In the genomic region with DNA sequence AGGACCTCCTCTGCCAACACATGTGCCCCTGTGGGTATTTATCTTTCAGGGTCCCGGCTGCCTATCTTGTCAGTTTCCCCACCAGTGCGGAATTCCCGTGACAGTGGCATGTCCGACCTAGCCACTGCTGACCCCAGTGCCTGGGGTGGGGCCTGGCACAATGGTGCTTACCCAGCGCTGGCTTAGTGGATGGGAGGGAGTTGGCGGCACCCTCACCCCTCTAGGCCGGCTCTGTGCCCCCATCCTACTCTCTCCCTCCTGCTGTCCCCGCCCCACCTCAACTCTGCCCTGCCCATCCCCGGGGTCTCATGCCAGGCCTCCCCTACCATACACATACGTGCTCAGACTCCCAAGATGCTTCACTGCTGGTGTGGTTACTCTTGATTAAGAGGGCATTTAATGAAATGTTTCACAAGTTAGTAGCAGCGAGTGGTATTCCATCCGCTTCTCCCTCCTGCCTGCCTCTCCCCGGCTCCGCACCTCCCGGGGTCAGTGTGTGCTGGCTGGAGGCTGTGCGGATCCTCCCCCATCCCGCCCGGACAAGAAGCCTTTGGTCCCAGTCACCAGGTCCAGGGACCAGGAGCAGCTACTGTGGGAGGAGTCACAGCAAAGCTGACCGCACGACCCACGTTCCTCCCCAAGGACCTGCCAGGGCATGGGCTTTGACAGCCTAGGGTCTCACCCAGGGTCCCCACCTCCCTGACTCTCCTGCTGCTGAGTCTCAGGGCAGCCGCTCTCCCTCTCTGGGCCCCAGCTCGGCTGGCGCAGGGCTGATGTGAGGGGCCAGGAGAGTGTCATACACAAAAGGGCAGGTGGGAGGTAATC, we compare ENCODE assay signal across 2 cellular contexts.
TF ChIP-seq lines count a peak whose summit lies in the region.

No MANE protein-coding gene starts in this region.

TF ChIP-seq in IMR-90, 13 proteins besides CTCF, POLR2A, EP300 and RAD21:
- TF ChIP-seq NFE2L2 (IDR thresholded peaks at IDR 0.05; ENCODE audit: low read depth, low read length): no peak

TF ChIP-seq in H1, 55 proteins besides CTCF, POLR2A, EP300 and RAD21:
- no peak for TF ChIP-seq TCF12 (IDR thresholded peaks at IDR 0.05; ENCODE audit: low read depth, low read length)
- no peak for TF ChIP-seq CREB1 (IDR thresholded peaks at IDR 0.05)
- no peak for TF ChIP-seq SRF (IDR thresholded peaks at IDR 0.05; ENCODE audit: low read depth, low read length)
- no peak for TF ChIP-seq BACH1 (IDR thresholded peaks at IDR 0.05; ENCODE audit: low read length)
- TF ChIP-seq CHD7 (IDR thresholded peaks at IDR 0.05; ENCODE audit: insufficient replicate concordance, low read length): no peak
- no peak for TF ChIP-seq NRF1 (IDR thresholded peaks at IDR 0.05; ENCODE audit: low read depth, low read length)
- no peak for TF ChIP-seq RFX5 (IDR thresholded peaks at IDR 0.05; ENCODE audit: borderline replicate concordance, low read depth, low read length)
- TF ChIP-seq SAP30 (IDR thresholded peaks at IDR 0.05; ENCODE audit: insufficient read depth, insufficient replicate concordance, low read length): no peak
